In the genomic region with DNA sequence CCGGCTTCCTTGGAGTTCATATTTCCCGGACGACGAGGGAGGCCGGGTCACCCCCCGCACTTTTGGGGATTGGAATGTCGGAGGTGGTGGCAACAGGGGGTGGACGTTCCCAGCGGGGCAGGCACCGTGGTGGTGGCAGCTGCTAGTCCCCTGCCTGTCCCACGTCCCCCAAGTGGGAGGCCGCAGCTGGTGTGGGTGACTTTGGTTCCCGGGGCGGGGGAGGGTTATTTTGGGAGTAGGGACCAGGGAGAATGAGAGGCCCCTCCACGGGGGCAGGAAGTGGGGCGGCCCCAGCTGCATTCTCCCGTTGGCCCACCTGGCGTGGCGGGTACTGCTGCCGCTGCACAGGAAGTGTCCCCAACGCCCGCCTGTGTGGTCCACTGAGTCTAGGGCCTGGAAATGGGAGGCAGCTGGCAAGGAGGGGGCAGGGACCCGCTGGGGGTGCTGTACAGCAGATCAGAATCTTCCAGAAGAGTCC, we compare ENCODE assay signal across 11 cellular contexts. TPM values are rescaled to one million over a fixed set of nuclear protein-coding genes. Genes with fewer than 3 reads are reported as not detected.
DNase-seq lines count a peak whose midpoint lies in the region; ATAC-seq, FAIRE-seq and TF ChIP-seq lines count a peak whose summit lies in the region.
"Had no signal": no experiment of that assay in that cellular context is flagged by ENCODE, and none has a peak within 500 bp of the region (broad histone marks: within the 10 kb centered on the region; RNA-seq: fewer than 3 reads in every experiment).

No MANE protein-coding gene starts in this region.

- H3K36me3 Mint-ChIP-seq in endothelial cell (ENCODE audit: low read depth, unreplicated experiment): no peaks in the 10 kb centered on the region

- no peak for TF ChIP-seq CTCF in endothelial cell (IDR thresholded peaks at IDR 0.05; ENCODE audit: unreplicated experiment)

- H3K9me3 ChIP-seq in SJSA1 (replicated peaks) (no peaks in the 10 kb centered on the region), skeletal muscle tissue (ENCODE audit: control insufficient read depth in 3 of 3, low read length in 3 of 3) (no peaks in the 10 kb centered on the region)

- H3K4me3 ChIP-seq in SJSA1: no peak overlapping the region
- H3K4me3 ChIP-seq in skeletal muscle tissue (ENCODE audit: low read length in 3 of 3): peak overlapping the region in 2 of 3 donors; percentile 52 to 56
- H3K4me3 ChIP-seq: lung had no signal

- no peaks in the 10 kb centered on the region for H3K9me3 Mint-ChIP-seq in endothelial cell (ENCODE audit: unreplicated experiment)

- H3K27ac Mint-ChIP-seq in endothelial cell (ENCODE audit: unreplicated experiment): no peak overlapping the region

- no peaks in the 10 kb centered on the region for H3K27me3 Mint-ChIP-seq in endothelial cell (ENCODE audit: unreplicated experiment)

- intact Hi-C loops in left ventricle myocardium superior (cut with micrococcal nuclease): loop anchor here (10.0 kb wide), 1 partner anchor 156 kb away; no protein-coding TSS in a partner anchor

- ATAC-seq in left ventricle myocardium superior (peak; percentile 84), GM19463 (IDR thresholded peaks at IDR 0.05; ENCODE audit: unreplicated experiment) (no peak), GM18873 (IDR thresholded peaks at IDR 0.05; ENCODE audit: low FRiP score, unreplicated experiment) (no peak)

- FAIRE-seq in GM19239 (lab: Jason Lieb, UNC): peak; percentile 14
- FAIRE-seq: endometrium had no signal

- H3K4me3 Mint-ChIP-seq in endothelial cell (ENCODE audit: unreplicated experiment): no peak overlapping the region

- DNase-seq in GM19239 (ENCODE audit: insufficient read length, low spot score) (peak; percentile 24), SJSA1 (ENCODE audit: low read depth in 1 of 2, low spot score in 2 of 2) (peak; percentile 72 to 81), left ventricle myocardium superior (peak; percentile 73), endothelial cell (ENCODE audit: low spot score) (no peak), cerebellar nuclear complex (lab: John Stamatoyannopoulos, UW) (no peak)
- DNase-seq: NCI-H1417 had no signal

- H3K27ac ChIP-seq in SJSA1 (peak overlapping the region; percentile 91), skeletal muscle tissue (ENCODE audit: low read depth, low read length) (peak overlapping the region; percentile 93)

- peaks cover 26% of the 10 kb centered on the region for H3K4me1 ChIP-seq in SJSA1 (replicated peaks)
- H3K4me1 ChIP-seq in skeletal muscle tissue (ENCODE audit: control insufficient read depth in 3 of 3, insufficient read depth in 3 of 3, low read length in 3 of 3): peaks cover 19 to 24% (median 21%) of the 10 kb centered on the region in 3 donors

- H3K36me3 ChIP-seq in SJSA1: no peaks in the 10 kb centered on the region
- no peaks in the 10 kb centered on the region for H3K36me3 ChIP-seq in skeletal muscle tissue (ENCODE audit: control insufficient read depth in 3 of 3, insufficient read depth in 3 of 3, low read length in 3 of 3)

- no peaks in the 10 kb centered on the region for H3K27me3 ChIP-seq in SJSA1 (replicated peaks)
- H3K27me3 ChIP-seq in skeletal muscle tissue (ENCODE audit: control insufficient read depth in 3 of 3, insufficient read depth in 3 of 3, low read length in 3 of 3): peaks cover 0 to 5% (median 0%) of the 10 kb centered on the region in 3 donors

- H3K4me1 Mint-ChIP-seq in endothelial cell (ENCODE audit: unreplicated experiment): no peaks in the 10 kb centered on the region

- peak overlapping the region; percentile 57 to 77 (median 71) for H3K9ac ChIP-seq in skeletal muscle tissue (ENCODE audit: low read depth in 1 of 3, low read length in 3 of 3)

RNA-seq across cellular contexts. Expression of gene PLIN3, which starts 11.1 kb away (rescaled TPM):
- 178 and 210 TPM in 2 replicates for total RNA-seq in SJSA1 (2014; rRNA removed; shearing (Covaris generic))
- total RNA-seq in left ventricle myocardium superior: 25.8 TPM
- 55.3 TPM for total RNA-seq in skeletal muscle tissue
- 73.1 TPM for total RNA-seq in endothelial cell (ENCODE audit: unreplicated experiment)

RNA-seq across cellular contexts. Expression of gene ARRDC5, which starts 24.2 kb away (rescaled TPM):
- total RNA-seq in SJSA1 (2014; rRNA removed; shearing (Covaris generic)): not detected in 2 replicates
- not detected for total RNA-seq in left ventricle myocardium superior
- under 0.01 TPM for total RNA-seq in skeletal muscle tissue
- total RNA-seq in endothelial cell (ENCODE audit: unreplicated experiment): not detected

RNA-seq across cellular contexts. Expression of gene UHRF1, which starts 30.8 kb away (rescaled TPM):
- 65.8 and 85.8 TPM in 2 replicates for total RNA-seq in SJSA1 (2014; rRNA removed; shearing (Covaris generic))
- total RNA-seq in left ventricle myocardium superior (1.5 TPM), skeletal muscle tissue (19.8 TPM), endothelial cell (ENCODE audit: unreplicated experiment) (16.8 TPM)

RNA-seq across cellular contexts. Expression of gene TICAM1, which starts 47.0 kb away (rescaled TPM):
- total RNA-seq in SJSA1 (2014; rRNA removed; shearing (Covaris generic)): 3.7 and 4.1 TPM in 2 replicates
- total RNA-seq in left ventricle myocardium superior: 6.2 TPM
- total RNA-seq in skeletal muscle tissue: 1.6 TPM
- total RNA-seq in endothelial cell (ENCODE audit: unreplicated experiment): 3.5 TPM

Comparison
In these comparisons a context has a peak if more than half of its experiments do, and no peak if none do; other contexts are left out.
1. DNase-seq: peak in GM19239 (single experiment), SJSA1 (2 of 2) and left ventricle myocardium superior (single experiment); none in endothelial cell (single experiment) and cerebellar nuclear complex (0 of 2).